In genomic region chr1:84574936-84575335, GRCh38 we compare ENCODE assay signal across 9 cellular contexts. TPM values are rescaled to one million over a fixed set of nuclear protein-coding genes. Genes with fewer than 3 reads are reported as not detected.
DNase-seq lines count a peak whose midpoint lies in the region; ATAC-seq, FAIRE-seq and TF ChIP-seq lines count a peak whose summit lies in the region.
"Had no signal": no experiment of that assay in that cellular context is flagged by ENCODE, and none has a peak within 500 bp of the region (broad histone marks: within the 10 kb centered on the region; RNA-seq: fewer than 3 reads in every experiment).

No MANE protein-coding gene starts in this region.

- no peak for TF ChIP-seq EP300 in upper lobe of left lung (IDR thresholded peaks at IDR 0.05)

- intact Hi-C loops in heart left ventricle (cut with DNase I) (loop anchor here in 8 of 10 donors (2.0 to 10.0 kb wide), 7 partner anchors 46 to 98 kb away; partner anchors contain the start of genes GNG5 (in 7 of the 8), SPATA1 (in 7 of the 8) and RPF1 (in 2 of the 8)), left cardiac atrium (cut with DNase I) (loop anchor here in 1 of 2 donors (5.0 kb wide), 1 partner anchor 68 kb away; the partner anchor contains the start of genes GNG5 and SPATA1), lower lobe of right lung (cut with DNase I) (no loop called here)

- no peak for FAIRE-seq in GM12891 (lab: Jason Lieb, UNC)
- FAIRE-seq: G401.6 had no signal

- no peak for TF ChIP-seq POLR2A in heart left ventricle (IDR thresholded peaks at IDR 0.05)
- TF ChIP-seq POLR2A in upper lobe of left lung (IDR thresholded peaks at IDR 0.05), result no peak
- TF ChIP-seq POLR2A in GM12891 (IDR thresholded peaks at IDR 0.05; ENCODE audit: low read depth, low read length), result no peak

- WGBS in heart left ventricle, 4 donors, result 80 to 85% (median 83%) methylated on average over 7 of the region's 7 CpGs
- WGBS in upper lobe of left lung, 2 donors, result 70 to 72% methylated on average over 7 of the region's 7 CpGs

- TF ChIP-seq CTCF in heart left ventricle (IDR thresholded peaks at IDR 0.05), result no peak
- no peak for TF ChIP-seq CTCF in lower lobe of right lung (IDR thresholded peaks at IDR 0.05)
- no peak for TF ChIP-seq CTCF in upper lobe of left lung (IDR thresholded peaks at IDR 0.05)

- DNase-seq in heart left ventricle (no peak), left cardiac atrium (no peak), lower lobe of right lung (no peak), upper lobe of left lung (no peak), GM12891 (ENCODE audit: insufficient read length, low spot score) (no peak), DMS53 (lab: John Stamatoyannopoulos, UW) (no peak)
- DNase-seq in activated naive CD8-positive, alpha-beta T cell treated with anti-CD3 and anti-CD28 coated beads, Interleukin-2, amount 10 ng/mL, durations not matched to agents 7 days and 5 days, result no peak
- DNase-seq in stimulated activated CD4-positive, alpha-beta T cell treated with anti-CD3 and anti-CD28 coated beads, Interleukin-4, amount 100 ng/mL, for 4 hours, result no peak

- H3K36me3 ChIP-seq in heart left ventricle, result peaks cover 0 to 6% (median 3%) of the 10 kb centered on the region in 9 donors
- peaks cover 1% of the 10 kb centered on the region for H3K36me3 ChIP-seq in lower lobe of right lung
- no peaks in the 10 kb centered on the region for H3K36me3 ChIP-seq in upper lobe of left lung

- H3K4me1 ChIP-seq in heart left ventricle (peaks cover 0 to 27% (median 14%) of the 10 kb centered on the region in 12 donors), lower lobe of right lung (peaks cover 17% of the 10 kb centered on the region), upper lobe of left lung (peaks cover 11 to 32% (median 21%) of the 10 kb centered on the region in 4 donors)

- no peaks in the 10 kb centered on the region for H3K27me3 Mint-ChIP-seq in activated naive CD8-positive, alpha-beta T cell treated with anti-CD3 and anti-CD28 coated beads, Interleukin-2, amount 10 ng/mL, durations not matched to agents 7 days and 5 days

- POLR2A ChIA-PET in activated naive CD8-positive, alpha-beta T cell treated with anti-CD3 and anti-CD28 coated beads, Interleukin-2, amount 10 ng/mL, durations not matched to agents 7 days and 5 days (lab: Charles Lee), result interaction anchor here (0.9 to 3.5 kb wide), 5 partner anchors 9 to 118 kb away, joined by 3 to 84 read pairs (median 5); partner anchors contain the start of genes GNG5 and SPATA1

- peaks cover 29% of the 10 kb centered on the region for H3K4me1 Mint-ChIP-seq in activated naive CD8-positive, alpha-beta T cell treated with anti-CD3 and anti-CD28 coated beads, Interleukin-2, amount 10 ng/mL, durations not matched to agents 7 days and 5 days

- H3K9me3 Mint-ChIP-seq in activated naive CD8-positive, alpha-beta T cell treated with anti-CD3 and anti-CD28 coated beads, Interleukin-2, amount 10 ng/mL, durations not matched to agents 7 days and 5 days, result no peaks in the 10 kb centered on the region

- H3K27me3 ChIP-seq in heart left ventricle (no peaks in the 10 kb centered on the region), lower lobe of right lung (ENCODE audit: low read depth) (no peaks in the 10 kb centered on the region), upper lobe of left lung (no peaks in the 10 kb centered on the region)

- H3K4me3 ChIP-seq in heart left ventricle (peak overlapping the region in 10 of 12 donors; percentile 67 to 92 (median 76)), lower lobe of right lung (peak overlapping the region; percentile 66), upper lobe of left lung (peak overlapping the region in 3 of 4 donors; percentile 56 to 63 (median 63))

- H3K36me3 Mint-ChIP-seq in activated naive CD8-positive, alpha-beta T cell treated with anti-CD3 and anti-CD28 coated beads, Interleukin-2, amount 10 ng/mL, durations not matched to agents 7 days and 5 days, result peaks cover 22% of the 10 kb centered on the region

- H3K27ac ChIP-seq in heart left ventricle (peak overlapping the region in 7 of 12 donors; percentile 94 to 100 (median 99)), lower lobe of right lung (peak overlapping the region; percentile 99), upper lobe of left lung (peak overlapping the region; percentile 98 to 100 (median 98))

- ATAC-seq in heart left ventricle, result no peak
- no peak for ATAC-seq in left cardiac atrium
- ATAC-seq in activated naive CD8-positive, alpha-beta T cell treated with anti-CD3 and anti-CD28 coated beads, Interleukin-2, amount 10 ng/mL, durations not matched to agents 7 days and 5 days (ENCODE audit: low read depth), result no peak
- ATAC-seq in lower lobe of right lung, result no peak
- no peak for ATAC-seq in upper lobe of left lung (ENCODE audit: low FRiP score in 2 of 2)

- peak overlapping the region; percentile 100 for H3K27ac Mint-ChIP-seq in activated naive CD8-positive, alpha-beta T cell treated with anti-CD3 and anti-CD28 coated beads, Interleukin-2, amount 10 ng/mL, durations not matched to agents 7 days and 5 days

- H3K4me3 Mint-ChIP-seq in activated naive CD8-positive, alpha-beta T cell treated with anti-CD3 and anti-CD28 coated beads, Interleukin-2, amount 10 ng/mL, durations not matched to agents 7 days and 5 days, result peak overlapping the region; percentile 97

- H3K9me3 ChIP-seq in heart left ventricle (no peaks in the 10 kb centered on the region), lower lobe of right lung (no peaks in the 10 kb centered on the region), upper lobe of left lung (no peaks in the 10 kb centered on the region)

TF ChIP-seq in GM12891, 5 proteins besides CTCF, POLR2A, EP300 and RAD21:
- TF ChIP-seq TAF1 (IDR thresholded peaks at IDR 0.05; ENCODE audit: low read depth, low read length), result no peak
- no peak for TF ChIP-seq SPI1 (IDR thresholded peaks at IDR 0.05; ENCODE audit: low read depth, low read length)
- TF ChIP-seq POU2F2 (IDR thresholded peaks at IDR 0.05; ENCODE audit: low read depth, low read length), result no peak
- TF ChIP-seq POLR2AphosphoS5 (IDR thresholded peaks at IDR 0.05; ENCODE audit: low read depth, low read length), result no peak
- no peak for TF ChIP-seq PAX5 (IDR thresholded peaks at IDR 0.05; ENCODE audit: insufficient read depth, low read length, severe bottlenecking)

RNA-seq across cellular contexts. Expression of gene CTBS, which starts 0.7 kb away (rescaled TPM):
- total RNA-seq in heart left ventricle (10 to 100 TPM in 2 of 9 donors, 1 to 10 TPM in 7; 6.6 to 19.9 (median 7.8) TPM), left cardiac atrium (10 to 100 TPM in 1 of 2 donors, 1 to 10 TPM in 1; 8.0 to 11.4 TPM), lower lobe of right lung (27.4 TPM), upper lobe of left lung (10 to 100 TPM in 5 of 6 donors, 1 to 10 TPM in 1; 3.0 to 24.7 (median 19.0) TPM)
- polyA plus RNA-seq in heart left ventricle, result 1 to 10 TPM; 2.5 to 5.0 TPM
- 10 to 100 TPM; 17.0 to 17.3 TPM for total RNA-seq in activated naive CD8-positive, alpha-beta T cell treated with anti-CD3 and anti-CD28 coated beads, Interleukin-2, amount 10 ng/mL, durations not matched to agents 7 days and 5 days
- 6.8 TPM for polyA plus RNA-seq in GM12891 (2012; ENCODE audit: low read depth, missing spikeins)
